In genomic region chr20:53678315-53678989, GRCh38 we compare ENCODE assay signal across 11 cellular contexts.
DNase-seq lines count a peak whose midpoint lies in the region; ATAC-seq and TF ChIP-seq lines count a peak whose summit lies in the region.
"Had no signal": no experiment of that assay in that cellular context is flagged by ENCODE, and none has a peak within 500 bp of the region (broad histone marks: within the 10 kb centered on the region; RNA-seq: fewer than 3 reads in every experiment).

No MANE protein-coding gene starts in this region.

- H3K4me3 Mint-ChIP-seq in activated naive CD8-positive, alpha-beta T cell treated with anti-CD3 and anti-CD28 coated beads, Interleukin-2, amount 10 ng/mL, durations not matched to agents 7 days and 5 days: peak overlapping the region; percentile 78

- no peak for DNase-seq in AG09319 (ENCODE audit: extremely low read depth, low read depth)
- no peak for DNase-seq in GM23248
- no peak for DNase-seq in activated naive CD8-positive, alpha-beta T cell treated with anti-CD3 and anti-CD28 coated beads, Interleukin-2, amount 10 ng/mL, durations not matched to agents 7 days and 5 days
- DNase-seq in NCI-H1417 treated with DMSO at 0.1 percent for 48 hours (lab: John Stamatoyannopoulos, UW): no peak
- DNase-seq in stimulated activated CD8-positive, alpha-beta memory T cell treated with anti-CD3 and anti-CD28 coated beads, Interleukin-4, amount 100 ng/mL, for 48 hours: no peak
- DNase-seq: NCI-H748 treated with DMSO at 0.1 percent for 48 hours had no signal

- peak; percentile 14 for TF ChIP-seq CTCF in AG09319 (IDR thresholded peaks at IDR 0.05; ENCODE audit: low read depth, low read length)

- H3K27me3 Mint-ChIP-seq in activated naive CD8-positive, alpha-beta T cell treated with anti-CD3 and anti-CD28 coated beads, Interleukin-2, amount 10 ng/mL, durations not matched to agents 7 days and 5 days: no peaks in the 10 kb centered on the region

- no peak overlapping the region for H3K4me2 ChIP-seq in GM23248 (ENCODE audit: unreplicated experiment)

- H3K9ac ChIP-seq in GM23248: no peak overlapping the region

- H3K79me2 ChIP-seq in GM23248 (ENCODE audit: insufficient read depth): no peaks in the 10 kb centered on the region

- no peaks in the 10 kb centered on the region for H3K27me3 ChIP-seq in GM23248 (replicated peaks; ENCODE audit: insufficient read depth)
- H3K27me3 ChIP-seq: breast epithelium, pancreas had no signal

- H3F3A ChIP-seq in GM23248 (ENCODE audit: insufficient read depth): no peaks in the 10 kb centered on the region; the same call in 1 of the 2 replicates

- POLR2A ChIA-PET in activated naive CD8-positive, alpha-beta T cell treated with anti-CD3 and anti-CD28 coated beads, Interleukin-2, amount 10 ng/mL, durations not matched to agents 7 days and 5 days (lab: Charles Lee): interaction anchor here (0.9 to 1.9 kb wide), 6 partner anchors 12 to 73 kb away, joined by 3 to 7 read pairs (median 4); no protein-coding TSS in a partner anchor

- ATAC-seq in activated naive CD8-positive, alpha-beta T cell treated with anti-CD3 and anti-CD28 coated beads, Interleukin-2, amount 10 ng/mL, durations not matched to agents 7 days and 5 days (ENCODE audit: low read depth): no peak
- ATAC-seq in GM18909 (IDR thresholded peaks at IDR 0.05; ENCODE audit: poor library complexity, unreplicated experiment) (no peak), GM18517 (IDR thresholded peaks at IDR 0.05; ENCODE audit: unreplicated experiment) (no peak)

- H3K9me3 ChIP-seq in GM23248 (ENCODE audit: low read depth): no peaks in the 10 kb centered on the region
- no peaks in the 10 kb centered on the region for H3K9me3 ChIP-seq in mesodermal cell (ENCODE audit: control insufficient read depth, low read length)
- H3K9me3 ChIP-seq: breast epithelium, pancreas had no signal

- H3K27ac Mint-ChIP-seq in activated naive CD8-positive, alpha-beta T cell treated with anti-CD3 and anti-CD28 coated beads, Interleukin-2, amount 10 ng/mL, durations not matched to agents 7 days and 5 days: peak overlapping the region; percentile 93

- in situ Hi-C loops in GM23248 (cut with MboI): no loop called here

- no peaks in the 10 kb centered on the region for H3K9me2 ChIP-seq in GM23248 (ENCODE audit: insufficient read depth)

- WGBS in GM23248 (ENCODE audit: low coverage in 1 of 2, low lambda C conversion rate in 2 of 2, missing lambda C conversion rate in 2 of 2), 2 experiments: 93 to 94% methylated on average over 7 of the region's 7 CpGs
- WGBS in mesodermal cell (ENCODE audit: insufficient coverage in 2 of 2), 2 experiments: 65 to 86% methylated on average over 2 of the region's 7 CpGs

- H4K20me1 ChIP-seq in GM23248 (ENCODE audit: insufficient read depth): no peaks in the 10 kb centered on the region

- H3K4me3 ChIP-seq in GM23248 (no peak overlapping the region), mesodermal cell (ENCODE audit: extremely low read depth, insufficient read depth, low read length, poor library complexity, severe bottlenecking) (no peak overlapping the region)
- H3K4me3 ChIP-seq: breast epithelium, pancreas had no signal

- H2AFZ ChIP-seq in GM23248: peak overlapping the region; percentile 60

- no peaks in the 10 kb centered on the region for H3K36me3 Mint-ChIP-seq in activated naive CD8-positive, alpha-beta T cell treated with anti-CD3 and anti-CD28 coated beads, Interleukin-2, amount 10 ng/mL, durations not matched to agents 7 days and 5 days

- no peaks in the 10 kb centered on the region for H3K9me3 Mint-ChIP-seq in activated naive CD8-positive, alpha-beta T cell treated with anti-CD3 and anti-CD28 coated beads, Interleukin-2, amount 10 ng/mL, durations not matched to agents 7 days and 5 days

- H3K4me1 ChIP-seq in GM23248 (ENCODE audit: insufficient read depth): no peaks in the 10 kb centered on the region
- H3K4me1 ChIP-seq in mesodermal cell (ENCODE audit: control insufficient read depth, insufficient read depth, low read length, poor library complexity, severe bottlenecking): peaks cover 23% of the 10 kb centered on the region
- H3K4me1 ChIP-seq: breast epithelium had no signal

- H3K4me1 Mint-ChIP-seq in activated naive CD8-positive, alpha-beta T cell treated with anti-CD3 and anti-CD28 coated beads, Interleukin-2, amount 10 ng/mL, durations not matched to agents 7 days and 5 days: peaks cover 29% of the 10 kb centered on the region

- H3K36me3 ChIP-seq in GM23248 (ENCODE audit: low read depth): no peaks in the 10 kb centered on the region
- no peaks in the 10 kb centered on the region for H3K36me3 ChIP-seq in mesodermal cell (ENCODE audit: control insufficient read depth, insufficient read depth, low read length)
- H3K36me3 ChIP-seq: breast epithelium, pancreas had no signal

- H3K27ac ChIP-seq in GM23248 (no peak overlapping the region), mesodermal cell (ENCODE audit: low read depth, low read length, severe bottlenecking) (peak overlapping the region; percentile 66)
- H3K27ac ChIP-seq: breast epithelium had no signal
